11 cellular contexts compared by ENCODE assay signal in the genomic region with DNA sequence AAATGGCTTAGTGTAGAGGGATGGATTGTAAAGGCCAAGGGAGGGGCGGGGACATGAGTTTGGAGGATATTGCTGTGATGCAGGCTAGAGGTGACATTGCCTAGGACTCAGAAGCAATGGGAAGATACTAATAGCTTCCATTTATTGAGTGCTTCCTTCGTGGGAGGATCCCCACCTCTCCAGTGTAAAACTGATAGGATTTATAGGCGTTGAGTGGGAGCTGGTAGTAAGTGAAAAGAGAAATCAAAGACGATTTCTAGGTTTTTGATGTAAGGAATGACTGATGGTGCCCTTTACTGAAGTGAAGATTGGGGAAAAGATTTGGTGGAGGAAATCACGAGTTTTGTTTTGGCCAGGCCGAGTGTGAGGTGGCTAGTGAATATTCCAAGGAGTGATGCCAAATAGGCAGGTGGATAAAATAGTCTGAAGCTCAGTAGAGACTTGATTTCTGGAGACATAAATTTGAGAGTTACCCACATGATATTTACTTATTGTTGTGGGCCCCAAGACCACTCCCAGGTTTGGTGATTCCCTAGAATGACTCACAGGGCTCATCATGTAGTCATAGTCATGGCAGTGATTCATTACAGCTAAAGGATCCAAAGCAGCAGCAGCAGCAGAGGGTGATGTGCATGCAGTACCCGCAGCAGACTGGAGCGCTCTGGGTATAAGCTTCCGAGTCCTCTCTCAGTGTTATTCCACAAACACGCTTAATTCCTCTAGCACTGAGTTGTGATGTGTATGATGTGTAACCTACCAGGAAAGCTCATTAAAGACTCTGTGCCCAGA. TPM values are rescaled to one million over a fixed set of nuclear protein-coding genes. Genes with fewer than 3 reads are reported as not detected.
A peak's percentile ranks its signal among the peaks of the same experiment; 100 is the strongest.
DNase-seq lines count a peak whose midpoint lies in the region; ATAC-seq and TF ChIP-seq lines count a peak whose summit lies in the region.
"Had no signal": no experiment of that assay in that cellular context is flagged by ENCODE, and none has a peak within 500 bp of the region (broad histone marks: within the 10 kb centered on the region; RNA-seq: fewer than 3 reads in every experiment).

No MANE protein-coding gene starts in this region.

- no peak overlapping the region for H3K14ac ChIP-seq in trophoblast cell (ENCODE audit: low read length)

- H2AK5ac ChIP-seq in trophoblast cell (ENCODE audit: low read length): no peak overlapping the region

- no peaks in the 10 kb centered on the region for H3K9me3 Mint-ChIP-seq in CD8-positive, alpha-beta T cell
- H3K9me3 Mint-ChIP-seq: GM23338 had no signal

- intact Hi-C loops in CD8-positive, alpha-beta T cell (cut with DNase I, micrococcal nuclease): no loop called here

- H3K4me3 ChIP-seq in choroid plexus epithelial cell (ENCODE audit: low read depth, low read length) (no peak overlapping the region), trophoblast cell (ENCODE audit: low read depth, low read length) (no peak overlapping the region), coronary artery (no peak overlapping the region)
- no peak overlapping the region for H3K4me3 ChIP-seq in CD8-positive, alpha-beta T cell (ENCODE audit: low read depth, low read length)
- H3K4me3 ChIP-seq: GM23338, uterus had no signal

- no peak overlapping the region for H3K4ac ChIP-seq in trophoblast cell (ENCODE audit: low read depth, low read length)

- H3K27me3 Mint-ChIP-seq in CD8-positive, alpha-beta T cell (ENCODE audit: low read depth): no peaks in the 10 kb centered on the region

- no peak overlapping the region for H3K27ac Mint-ChIP-seq in CD8-positive, alpha-beta T cell
- H3K27ac Mint-ChIP-seq: GM23338 had no signal

- peaks cover 4% of the 10 kb centered on the region for H3K79me1 ChIP-seq in trophoblast cell (ENCODE audit: low read length)

- no peaks in the 10 kb centered on the region for H3K9me3 ChIP-seq in trophoblast cell (ENCODE audit: insufficient read depth, low read depth, low read length)
- no peaks in the 10 kb centered on the region for H3K9me3 ChIP-seq in CD8-positive, alpha-beta T cell (ENCODE audit: low read length)
- H3K9me3 ChIP-seq: uterus had no signal

- DNase-seq in EL: peak; percentile 92
- peak; percentile 76 for DNase-seq in RPMI7951 (ENCODE audit: low read depth)
- peak; percentile 88 for DNase-seq in choroid plexus epithelial cell (ENCODE audit: low read depth)
- DNase-seq in trophoblast cell: peak; percentile 80 to 88
- no peak for DNase-seq in retina
- no peak for DNase-seq in DMS114 treated with DMSO at 0.1 percent for 48 hours (lab: John Stamatoyannopoulos, UW; ENCODE audit: unreplicated experiment)
- no peak for DNase-seq in CD8-positive, alpha-beta T cell
- DNase-seq in coronary artery (ENCODE audit: low spot score): no peak
- DNase-seq: SIG-M5, uterus had no signal

- WGBS in trophoblast cell (ENCODE audit: extremely low coverage, insufficient coverage, insufficient read length): no CpG with 5 or more reads among the region's 10 CpGs

- POLR2A ChIA-PET in CD8-positive, alpha-beta T cell (lab: Charles Lee): interaction anchor here (0.9 to 1.1 kb wide), 2 partner anchors 11 to 14 kb away, joined by 3 read pairs; partner anchors contain the start of gene TTI1

- no peak overlapping the region for H4K8ac ChIP-seq in trophoblast cell (ENCODE audit: low read depth, low read length)

- no peak overlapping the region for H2BK120ac ChIP-seq in trophoblast cell (ENCODE audit: insufficient read depth, low read length, poor library complexity)

- CTCF ChIA-PET in CD8-positive, alpha-beta T cell (lab: Charles Lee): interaction anchor here (0.5 to 1.3 kb wide), 4 partner anchors 14 to 776 kb away, joined by 3 to 5 read pairs (median 4); no protein-coding TSS in a partner anchor

- H3K4me1 ChIP-seq in trophoblast cell (ENCODE audit: control insufficient read depth in 1 of 2, insufficient read depth in 2 of 2, low read length in 2 of 2): peaks cover 8 to 12% of the 10 kb centered on the region in 2 experiments
- no peaks in the 10 kb centered on the region for H3K4me1 ChIP-seq in CD8-positive, alpha-beta T cell (ENCODE audit: insufficient read depth, low read length)
- H3K4me1 ChIP-seq: uterus had no signal

- no peak overlapping the region for H3K18ac ChIP-seq in trophoblast cell (ENCODE audit: low read length)

- no peak overlapping the region for H4K12ac ChIP-seq in trophoblast cell (ENCODE audit: low read depth, low read length)

- no peak overlapping the region for H2BK12ac ChIP-seq in trophoblast cell (ENCODE audit: low read length)

- no peak overlapping the region for H4K91ac ChIP-seq in trophoblast cell (ENCODE audit: low read depth, low read length)

- peak; percentile 42 for TF ChIP-seq CTCF in choroid plexus epithelial cell (conservative IDR thresholded peaks at IDR 0.05; ENCODE audit: low read depth, low read length)
- no peak for TF ChIP-seq CTCF in CD8-positive, alpha-beta T cell (IDR thresholded peaks at IDR 0.05)
- no peak for TF ChIP-seq CTCF in coronary artery (IDR thresholded peaks at IDR 0.05)

- ATAC-seq in CD8-positive, alpha-beta T cell: no peak
- ATAC-seq: GM23338 had no signal

- no peak overlapping the region for H3K4me3 Mint-ChIP-seq in CD8-positive, alpha-beta T cell
- H3K4me3 Mint-ChIP-seq: GM23338 had no signal

- H3K79me2 ChIP-seq in trophoblast cell (ENCODE audit: control insufficient read depth, insufficient read depth, low read length, poor library complexity): no peaks in the 10 kb centered on the region

- H3K36me3 ChIP-seq in trophoblast cell (ENCODE audit: control insufficient read depth in 1 of 2, insufficient read depth in 2 of 2, low read length in 2 of 2): peaks cover 3 to 14% of the 10 kb centered on the region in 2 experiments
- peaks cover 26% of the 10 kb centered on the region for H3K36me3 ChIP-seq in CD8-positive, alpha-beta T cell (ENCODE audit: insufficient read depth, low read length)
- H3K36me3 ChIP-seq: uterus had no signal

- no peak overlapping the region for H3K4me2 ChIP-seq in trophoblast cell (ENCODE audit: low read length)
- H3K4me2 ChIP-seq: GM23338 had no signal

- H3K4me1 Mint-ChIP-seq in CD8-positive, alpha-beta T cell (ENCODE audit: low read depth): peaks cover 44% of the 10 kb centered on the region

- H3K9ac ChIP-seq in trophoblast cell (ENCODE audit: low read length): no peak overlapping the region

- no peak overlapping the region for H2AFZ ChIP-seq in trophoblast cell (ENCODE audit: insufficient read depth, low read length, poor library complexity)
- H2AFZ ChIP-seq: GM23338 had no signal

- H3K23ac ChIP-seq in trophoblast cell (ENCODE audit: low read length): no peak overlapping the region

- H3K27me3 ChIP-seq in trophoblast cell (ENCODE audit: insufficient read depth, low read length): no peaks in the 10 kb centered on the region
- H3K27me3 ChIP-seq in CD8-positive, alpha-beta T cell (ENCODE audit: insufficient read depth, low read length): no peaks in the 10 kb centered on the region
- H3K27me3 ChIP-seq: uterus had no signal

- H3K27ac ChIP-seq in trophoblast cell (ENCODE audit: low read depth, low read length): no peak overlapping the region
- H3K27ac ChIP-seq in CD8-positive, alpha-beta T cell (ENCODE audit: low read depth, low read length): no peak overlapping the region
- no peak overlapping the region for H3K27ac ChIP-seq in coronary artery

- H3K36me3 Mint-ChIP-seq in CD8-positive, alpha-beta T cell: peaks cover 81% of the 10 kb centered on the region

- no peak overlapping the region for H2BK5ac ChIP-seq in trophoblast cell (ENCODE audit: low read depth, low read length, poor library complexity)

RNA-seq across cellular contexts. Expression of gene RPRD1B, which starts 10.2 kb away (rescaled TPM):
- total RNA-seq in RPMI7951 (2014; rRNA removed; shearing (Covaris generic)): 21.5 and 22.3 TPM in 2 replicates
- polyA plus RNA-seq in trophoblast cell (2013): 29.9 and 32.6 TPM in 2 replicates
- 10 to 100 TPM; 73.3 to 79.4 TPM for total RNA-seq in CD8-positive, alpha-beta T cell

RNA-seq across cellular contexts. Expression of gene TTI1, which starts 10.4 kb away (rescaled TPM):
- total RNA-seq in RPMI7951 (2014; rRNA removed; shearing (Covaris generic)): 30.6 and 36.4 TPM in 2 replicates
- 14.6 and 14.7 TPM in 2 replicates for polyA plus RNA-seq in trophoblast cell (2013)
- total RNA-seq in CD8-positive, alpha-beta T cell: 10 to 100 TPM; 12.6 to 15.7 TPM

Comparison
In these comparisons a context has a peak if more than half of its experiments do, and no peak if none do; other contexts are left out.
1. DNase-seq: peak in EL (single experiment), RPMI7951 (single experiment), choroid plexus epithelial cell (single experiment) and trophoblast cell (2 of 2); none in retina (single experiment), DMS114 treated with DMSO at 0.1 percent for 48 hours (single experiment), CD8-positive, alpha-beta T cell (0 of 7) and coronary artery (single experiment).